Comparison of ENCODE assay signal across 26 cellular contexts in genomic region chr2:100188326-100188725, GRCh38. TPM values are rescaled to one million over a fixed set of nuclear protein-coding genes. Genes with fewer than 3 reads are reported as not detected.
A peak's percentile ranks its signal among the peaks of the same experiment; 100 is the strongest.
DNase-seq lines count a peak whose midpoint lies in the region; FAIRE-seq and TF ChIP-seq lines count a peak whose summit lies in the region.
"Had no signal": no experiment of that assay in that cellular context is flagged by ENCODE, and none has a peak within 500 bp of the region (broad histone marks: within the 10 kb centered on the region; RNA-seq: fewer than 3 reads in every experiment).

No MANE protein-coding gene starts in this region.

- peaks cover 4% of the 10 kb centered on the region for H3K4me1 Mint-ChIP-seq in astrocyte (ENCODE audit: low read depth, unreplicated experiment)
- H3K4me1 Mint-ChIP-seq: T-cell had no signal

- H3K9ac ChIP-seq in astrocyte (ENCODE audit: low read length): no peak overlapping the region

- peaks cover 2% of the 10 kb centered on the region for H3K27me3 ChIP-seq in astrocyte (ENCODE audit: insufficient read depth, low read length)
- H3K27me3 ChIP-seq: SJCRH30 had no signal

- H3K36me3 ChIP-seq in astrocyte (ENCODE audit: insufficient read depth, low read length): no peaks in the 10 kb centered on the region
- H3K36me3 ChIP-seq: SJCRH30 had no signal

- no peak overlapping the region for H3K27ac Mint-ChIP-seq in astrocyte (ENCODE audit: unreplicated experiment)
- H3K27ac Mint-ChIP-seq: CD8-positive, alpha-beta T cell; IgD-negative memory B cell; T-cell had no signal

- H3K27ac ChIP-seq in astrocyte (ENCODE audit: low read depth, low read length): no peak overlapping the region
- H3K27ac ChIP-seq: SJCRH30 had no signal

- H3K4me1 ChIP-seq in astrocyte (ENCODE audit: insufficient read depth, low read length): peaks cover 6% of the 10 kb centered on the region
- H3K4me1 ChIP-seq: SJCRH30 had no signal

- no peaks in the 10 kb centered on the region for H3K79me2 ChIP-seq in astrocyte (ENCODE audit: insufficient read depth, low read length)

- peaks cover 12% of the 10 kb centered on the region for H3K27me3 Mint-ChIP-seq in astrocyte (ENCODE audit: low read depth, unreplicated experiment)
- H3K27me3 Mint-ChIP-seq: T-cell had no signal

- no peak overlapping the region for H3K4me2 ChIP-seq in astrocyte (ENCODE audit: low read length)

- no peak for TF ChIP-seq CTCF in astrocyte (IDR thresholded peaks at IDR 0.05; ENCODE audit: insufficient read depth, low read depth, low read length)

- H3K9me3 ChIP-seq in astrocyte (ENCODE audit: insufficient read depth, low read depth, low read length): no peaks in the 10 kb centered on the region
- H3K9me3 ChIP-seq: SJCRH30 had no signal

- H3K4me3 Mint-ChIP-seq in astrocyte (ENCODE audit: unreplicated experiment): no peak overlapping the region
- H3K4me3 Mint-ChIP-seq: CD8-positive, alpha-beta T cell; IgD-negative memory B cell; T-cell had no signal

- H4K20me1 ChIP-seq in astrocyte (ENCODE audit: insufficient read depth, low read length): no peaks in the 10 kb centered on the region

- no peak overlapping the region for H2AFZ ChIP-seq in astrocyte (ENCODE audit: low read depth, low read length)

- H3K4me3 ChIP-seq in astrocyte (ENCODE audit: insufficient read depth, low read depth, low read length): no peak overlapping the region
- H3K4me3 ChIP-seq: SJCRH30 had no signal

- no peaks in the 10 kb centered on the region for H3K36me3 Mint-ChIP-seq in astrocyte (ENCODE audit: low read depth, unreplicated experiment)
- H3K36me3 Mint-ChIP-seq: CD8-positive, alpha-beta T cell; IgD-negative memory B cell; T-cell had no signal

- peak; percentile 18 for DNase-seq in SIG-M5 treated with dmso at 0.1 percent for 504 hours (lab: John Stamatoyannopoulos, UW; ENCODE audit: unreplicated experiment)
- DNase-seq in SIG-M5 (lab: John Stamatoyannopoulos, UW): no peak
- peak; percentile 44 for DNase-seq in NCI-H226
- no peak for DNase-seq in astrocyte (ENCODE audit: low read depth)
- DNase-seq in NCI-H2196 (lab: John Stamatoyannopoulos, UW; ENCODE audit: unreplicated experiment): no peak
- DNase-seq in nucleus accumbens (lab: John Stamatoyannopoulos, UW): no peak
- DNase-seq in midbrain (lab: John Stamatoyannopoulos, UW): no peak
- DNase-seq in NCI-H748 (lab: John Stamatoyannopoulos, UW; ENCODE audit: unreplicated experiment): no peak
- DNase-seq: AML-193; C1 segment of cervical spinal cord; CD8-positive, alpha-beta T cell; DMS153; EL; GF-D8; GOT3; NCI-H1092; NCI-H1436; NCI-H187 treated with DMSO at 0.1 percent for 48 hours; NCI-H2107; NCI-H345; NCI-H524; NCI-H82; SJCRH30; T-cell had no signal

- H3K9me3 Mint-ChIP-seq in astrocyte (ENCODE audit: unreplicated experiment): peaks cover 5% of the 10 kb centered on the region
- H3K9me3 Mint-ChIP-seq: CD8-positive, alpha-beta T cell; T-cell had no signal

- peak; percentile 13 for FAIRE-seq in astrocyte (lab: Jason Lieb, UNC)
- FAIRE-seq: GM19239 had no signal

RNA-seq across cellular contexts. Expression of gene AFF3, which starts 45.9 kb away (rescaled TPM):
- 14.7 and 24.1 TPM in 2 replicates for total RNA-seq in astrocyte
- total RNA-seq: SJCRH30 had no signal

Comparison
In these comparisons a context has a peak if more than half of its experiments do, and no peak if none do; other contexts are left out.
1. DNase-seq: peak in SIG-M5 treated with dmso at 0.1 percent for 504 hours (single experiment) and NCI-H226 (single experiment); none in SIG-M5 (single experiment), astrocyte (single experiment), NCI-H2196 (single experiment), nucleus accumbens (0 of 56), midbrain (single experiment) and NCI-H748 (single experiment).